ENCODE assay signal across 26 cellular contexts in the genomic region with DNA sequence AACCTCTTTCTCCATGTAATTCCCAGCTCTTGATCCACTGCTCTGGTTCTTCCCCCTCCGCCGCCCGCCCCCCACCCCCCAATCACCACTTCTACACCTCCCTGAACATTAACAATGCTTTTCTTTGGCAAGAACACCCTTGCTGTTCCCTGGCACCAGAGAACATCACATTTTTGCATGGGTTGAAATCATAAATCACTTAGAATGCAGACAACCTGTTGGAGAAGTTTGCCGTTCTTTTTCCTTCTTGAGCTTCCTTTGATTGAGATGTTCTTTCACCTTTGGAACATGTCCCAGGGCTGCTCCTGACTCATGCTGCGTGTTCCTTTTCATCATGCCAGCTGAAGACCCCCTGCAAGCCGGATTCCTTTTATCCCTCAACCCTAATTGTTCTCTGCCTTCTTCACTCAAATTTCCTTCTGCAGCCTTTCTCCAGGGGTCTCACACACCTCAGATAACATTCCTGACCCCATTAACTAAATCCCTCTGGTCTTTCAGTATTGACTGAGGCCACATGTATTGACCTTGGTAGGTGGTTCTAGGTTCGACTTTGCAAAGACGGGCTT.
"Had no signal": no experiment of that assay in that cellular context is flagged by ENCODE, and none has a peak within 500 bp of the region (broad histone marks: within the 10 kb centered on the region; RNA-seq: fewer than 3 reads in every experiment).

No MANE protein-coding gene starts in this region.

- DNase-seq: activated CD4-positive, alpha-beta T cell treated with anti-CD3 and anti-CD28 coated beads for 4 hours; activated CD4-positive, alpha-beta T cell treated with anti-CD3 and anti-CD28 coated beads, Interleukin-2, amount 50 U/mL, for 4 hours; activated effector memory CD4-positive, alpha-beta T cell treated with anti-CD3 and anti-CD28 coated beads, Interleukin-2, amount 50 U/mL, for 16 hours; activated naive CD4-positive, alpha-beta T cell treated with anti-CD3 and anti-CD28 coated beads for 36 hours; activated naive CD8-positive, alpha-beta T cell treated with anti-CD3 and anti-CD28 coated beads for 36 hours; activated T-cell treated with anti-CD3 and anti-CD28 coated beads for 4 hours; adrenal gland; aorta; colonic mucosa; effector CD8-positive, alpha-beta T cell; erythroblast; kidney; left colon; mammary epithelial cell; midbrain; naive thymus-derived CD4-positive, alpha-beta T cell; posterior cingulate gyrus; right lobe of liver; stimulated activated CD4-positive, alpha-beta T cell treated with anti-CD3 and anti-CD28 coated beads, Interleukin-12 subunit alpha, Interleukin-12 subunit beta, amount 100 ng/mL, for 4 hours; stimulated activated CD4-positive, alpha-beta T cell treated with anti-CD3 and anti-CD28 coated beads, Interleukin-4, amount 100 ng/mL, for 1 hour; stimulated activated naive CD8-positive, alpha-beta T cell treated with anti-CD3 and anti-CD28 coated beads, Interleukin-15, Interleukin-2, amounts not matched to agents 100 U/mL and 50 U/mL, for 24 hours; T-helper 1 cell; testis; transverse colon had no signal

- H3K4me3 ChIP-seq: adrenal gland, colonic mucosa, gastroesophageal sphincter, hepatocyte, right lobe of liver, testis, transverse colon had no signal
